ENCODE assay signal across 10 cellular contexts in genomic region chr19:45376045-45376724, GRCh38. TPM values are rescaled to one million over a fixed set of nuclear protein-coding genes. Genes with fewer than 3 reads are reported as not detected.
DNase-seq lines count a peak whose midpoint lies in the region; ATAC-seq, FAIRE-seq and TF ChIP-seq lines count a peak whose summit lies in the region.
"Had no signal": no experiment of that assay in that cellular context is flagged by ENCODE, and none has a peak within 500 bp of the region (broad histone marks: within the 10 kb centered on the region; RNA-seq: fewer than 3 reads in every experiment).

No MANE protein-coding gene starts in this region.

- CTCF ChIA-PET in MCF 10A (lab: Yijun Ruan, JAX) = no interaction called here
- CTCF ChIA-PET in CD4-positive, alpha-beta memory T cell (lab: Charles Lee; ENCODE audit: partially characterized antibody) = no interaction called here
- CTCF ChIA-PET in CD8-positive, alpha-beta T cell (lab: Charles Lee) = no interaction called here

- no TSS peak for BruUV-seq in MCF 10A (replicated peaks; lab: Mats Ljungman, UMichigan)

- no peaks in the 10 kb centered on the region for H3K27me3 Mint-ChIP-seq in MCF 10A (ENCODE audit: insufficient read depth, unreplicated experiment)
- H3K27me3 Mint-ChIP-seq in CD4-positive, alpha-beta memory T cell = no peaks in the 10 kb centered on the region
- peaks cover under 1% of the 10 kb centered on the region for H3K27me3 Mint-ChIP-seq in CD8-positive, alpha-beta T cell (ENCODE audit: low read depth)

- peak overlapping the region; percentile 45 for H3K27ac ChIP-seq in keratinocyte (ENCODE audit: control insufficient read depth, insufficient read depth, low read length)
- no peak overlapping the region for H3K27ac ChIP-seq in CD4-positive, alpha-beta memory T cell (ENCODE audit: low read depth, low read length)
- no peak overlapping the region for H3K27ac ChIP-seq in CD8-positive, alpha-beta T cell (ENCODE audit: low read depth, low read length)

- H3K79me2 ChIP-seq in keratinocyte (ENCODE audit: control insufficient read depth, insufficient read depth, low read length) = no peaks in the 10 kb centered on the region

- H3K4me3 Mint-ChIP-seq in MCF 10A (ENCODE audit: unreplicated experiment) = no peak overlapping the region
- H3K4me3 Mint-ChIP-seq in CD4-positive, alpha-beta memory T cell = no peak overlapping the region
- H3K4me3 Mint-ChIP-seq in CD8-positive, alpha-beta T cell = no peak overlapping the region

- no peak overlapping the region for H3K4me3 ChIP-seq in keratinocyte (ENCODE audit: control insufficient read depth in 2 of 3, extremely low read depth in 1 of 3, insufficient read depth in 2 of 3, low read depth in 1 of 3, low read length in 3 of 3)
- H3K4me3 ChIP-seq in CD4-positive, alpha-beta memory T cell (ENCODE audit: low read length in 2 of 2) = no peak overlapping the region
- H3K4me3 ChIP-seq in CD8-positive, alpha-beta T cell (ENCODE audit: low read depth, low read length) = no peak overlapping the region

- FAIRE-seq in keratinocyte (lab: Jason Lieb, UNC) = peak; percentile 75

- DNase-seq in DMS53 (lab: John Stamatoyannopoulos, UW) (peak; percentile 12), DMS53 treated with DMSO at 0.1 percent for 48 hours (lab: John Stamatoyannopoulos, UW; ENCODE audit: unreplicated experiment) (no peak), MCF 10A (ENCODE audit: unreplicated experiment) (peak; percentile 87), keratinocyte (ENCODE audit: low read depth, low spot score) (peak; percentile 69), ureter (ENCODE audit: low spot score) (peak; percentile 42)
- no peak for DNase-seq in CD4-positive, alpha-beta memory T cell
- DNase-seq in CD8-positive, alpha-beta T cell = no peak
- DNase-seq: 8988T, NCI-H345 had no signal

- peaks cover 6 to 9% of the 10 kb centered on the region in 2 experiments for H3K36me3 ChIP-seq in keratinocyte (ENCODE audit: control insufficient read depth in 2 of 2, extremely low read depth in 1 of 2, insufficient read depth in 2 of 2, low read length in 2 of 2)
- no peaks in the 10 kb centered on the region for H3K36me3 ChIP-seq in CD4-positive, alpha-beta memory T cell (ENCODE audit: insufficient read depth, low read length)
- H3K36me3 ChIP-seq in CD8-positive, alpha-beta T cell (ENCODE audit: insufficient read depth, low read length) = no peaks in the 10 kb centered on the region

- no peaks in the 10 kb centered on the region for H3K9me1 ChIP-seq in keratinocyte (ENCODE audit: control insufficient read depth, extremely low read depth, insufficient read depth, low read length)

- H3K9me3 ChIP-seq in keratinocyte (ENCODE audit: control insufficient read depth, low read depth, low read length) = no peaks in the 10 kb centered on the region
- no peaks in the 10 kb centered on the region for H3K9me3 ChIP-seq in CD4-positive, alpha-beta memory T cell (ENCODE audit: control insufficient read depth in 1 of 2, low read length in 2 of 2)
- no peaks in the 10 kb centered on the region for H3K9me3 ChIP-seq in CD8-positive, alpha-beta T cell (ENCODE audit: low read length)

- no peaks in the 10 kb centered on the region for H4K20me1 ChIP-seq in keratinocyte (ENCODE audit: control insufficient read depth, extremely low read depth, insufficient read depth, low read length)

- peaks cover 10% of the 10 kb centered on the region for H3K36me3 Mint-ChIP-seq in MCF 10A (ENCODE audit: insufficient read depth, unreplicated experiment)
- no peaks in the 10 kb centered on the region for H3K36me3 Mint-ChIP-seq in CD4-positive, alpha-beta memory T cell
- no peaks in the 10 kb centered on the region for H3K36me3 Mint-ChIP-seq in CD8-positive, alpha-beta T cell

- no peak overlapping the region for H2AFZ ChIP-seq in keratinocyte (ENCODE audit: control insufficient read depth, low read length)

- ATAC-seq in GM19351 (IDR thresholded peaks at IDR 0.05; ENCODE audit: unreplicated experiment) = no peak
- ATAC-seq in CD8-positive, alpha-beta T cell = no peak

- H3K9me3 Mint-ChIP-seq in MCF 10A (ENCODE audit: unreplicated experiment) = no peaks in the 10 kb centered on the region
- no peaks in the 10 kb centered on the region for H3K9me3 Mint-ChIP-seq in CD4-positive, alpha-beta memory T cell
- H3K9me3 Mint-ChIP-seq in CD8-positive, alpha-beta T cell = no peaks in the 10 kb centered on the region

- POLR2A ChIA-PET in MCF 10A (lab: Yijun Ruan, JAX) = interaction anchor here (0.7 to 2.1 kb wide), 3 partner anchors 15 to 30 kb away, joined by 3 to 8 read pairs (median 3); no protein-coding TSS in a partner anchor
- POLR2A ChIA-PET in CD4-positive, alpha-beta memory T cell (lab: Charles Lee; ENCODE audit: partially characterized antibody) = no interaction called here
- POLR2A ChIA-PET in CD8-positive, alpha-beta T cell (lab: Charles Lee) = no interaction called here

- intact Hi-C loops in MCF 10A (cut with micrococcal nuclease) = loop anchor here (2.0 kb wide), 1 partner anchor 29 kb away; the partner anchor contains the start of gene PPP1R13L
- intact Hi-C loops in CD4-positive, alpha-beta memory T cell (cut with micrococcal nuclease) = no loop called here
- intact Hi-C loops in CD8-positive, alpha-beta T cell (cut with DNase I, micrococcal nuclease) = loop anchor here in 1 of 2 experiments (10.0 kb wide), 1 partner anchor 619 kb away; the partner anchor contains the start of gene CCDC61

- dilution Hi-C loops in keratinocyte (cut with MboI; ENCODE audit: extremely low pct_ligation_motif_present, low sequenced_read_pairs) = no loop called here

- no peaks in the 10 kb centered on the region for H3K27me3 ChIP-seq in keratinocyte (ENCODE audit: control insufficient read depth, extremely low read depth, insufficient read depth, low read length)
- H3K27me3 ChIP-seq in CD4-positive, alpha-beta memory T cell (ENCODE audit: insufficient read depth, low read length) = no peaks in the 10 kb centered on the region
- no peaks in the 10 kb centered on the region for H3K27me3 ChIP-seq in CD8-positive, alpha-beta T cell (ENCODE audit: insufficient read depth, low read length)

- no peak overlapping the region for H3K9ac ChIP-seq in keratinocyte (ENCODE audit: control insufficient read depth, extremely low read depth, insufficient read depth, low read length)

- peaks cover 5% of the 10 kb centered on the region for H3K4me1 Mint-ChIP-seq in MCF 10A (ENCODE audit: insufficient read depth, unreplicated experiment)
- H3K4me1 Mint-ChIP-seq in CD4-positive, alpha-beta memory T cell = no peaks in the 10 kb centered on the region
- H3K4me1 Mint-ChIP-seq in CD8-positive, alpha-beta T cell (ENCODE audit: low read depth) = no peaks in the 10 kb centered on the region

- H3K4me1 ChIP-seq in keratinocyte (ENCODE audit: control insufficient read depth, extremely low read depth, insufficient read depth, low read length) = peaks cover 21% of the 10 kb centered on the region
- no peaks in the 10 kb centered on the region for H3K4me1 ChIP-seq in CD4-positive, alpha-beta memory T cell (ENCODE audit: insufficient read depth, low read length)
- H3K4me1 ChIP-seq in CD8-positive, alpha-beta T cell (ENCODE audit: insufficient read depth, low read length) = no peaks in the 10 kb centered on the region

- no peak overlapping the region for H3K27ac Mint-ChIP-seq in MCF 10A (ENCODE audit: low read depth, unreplicated experiment)
- H3K27ac Mint-ChIP-seq in CD4-positive, alpha-beta memory T cell = no peak overlapping the region
- no peak overlapping the region for H3K27ac Mint-ChIP-seq in CD8-positive, alpha-beta T cell

- TF ChIP-seq CTCF in MCF 10A (IDR thresholded peaks at IDR 0.05; ENCODE audit: unreplicated experiment) (no peak), keratinocyte (optimal IDR thresholded peaks at IDR 0.05 in 1 of 3, IDR thresholded peaks at IDR 0.05 in 1 of 3, conservative IDR thresholded peaks at IDR 0.05 in 1 of 3; ENCODE audit: extremely low read depth in 1 of 3, insufficient read depth in 2 of 3, low read length in 3 of 3) (no peak)
- no peak for TF ChIP-seq CTCF in CD8-positive, alpha-beta T cell (IDR thresholded peaks at IDR 0.05)

- no peak overlapping the region for H3K4me2 ChIP-seq in keratinocyte (ENCODE audit: control insufficient read depth, extremely low read depth, insufficient read depth, low read depth, low read length)

RNA-seq across cellular contexts. Expression of gene ERCC2, which starts 5.8 kb away (rescaled TPM):
- total RNA-seq in MCF 10A (2022) (19.2 and 27.8 TPM in 2 replicates), ureter (26.1 TPM)
- 24.7 to 34.4 TPM (median 27.6 TPM) in 3 replicates for polyA plus RNA-seq in keratinocyte
- 2.9 TPM for polyA plus RNA-seq in keratinocyte (2011; ENCODE audit: low read depth)
- polyA plus RNA-seq in keratinocyte (2011; cell fraction: cytosol; rRNA removed) = 24.4 and 26.6 TPM in 2 replicates
- polyA plus RNA-seq in keratinocyte (2011; cell fraction: nucleus; rRNA removed) = 51.5 and 59.4 TPM in 2 replicates
- 7.5 and 32.9 TPM in 2 replicates for polyA plus RNA-seq in keratinocyte (2012; ENCODE audit: low replicate concordance)
- polyA minus RNA-seq in keratinocyte = 34.5 to 96.1 TPM (median 45.2 TPM) in 3 replicates
- polyA minus RNA-seq in keratinocyte (2011; cell fraction: cytosol; rRNA and poly(A)+ RNA removed) = 29.7 TPM
- polyA minus RNA-seq in keratinocyte (2011; cell fraction: nucleus; rRNA and poly(A)+ RNA removed) = 21.5 and 25.8 TPM in 2 replicates
- total RNA-seq in CD4-positive, alpha-beta memory T cell = 10 to 100 TPM; 17.9 to 19.3 TPM
- polyA plus RNA-seq in CD4-positive, alpha-beta memory T cell = 1 to 10 TPM; 5.1 to 9.2 TPM
- 10 to 100 TPM in 1 of 2 experiments, 1 to 10 TPM in 1; 9.1 to 11.8 TPM for total RNA-seq in CD8-positive, alpha-beta T cell

RNA-seq across cellular contexts. Expression of gene PPP1R13L, which starts 28.7 kb away (rescaled TPM):
- total RNA-seq in MCF 10A (2022) = 142 and 161 TPM in 2 replicates
- polyA plus RNA-seq in keratinocyte = 31.2 to 94.8 TPM (median 38.3 TPM) in 3 replicates
- 90.7 TPM for polyA plus RNA-seq in keratinocyte (2011; ENCODE audit: low read depth)
- polyA plus RNA-seq in keratinocyte (2011; cell fraction: cytosol; rRNA removed) = 63.8 and 111 TPM in 2 replicates
- polyA plus RNA-seq in keratinocyte (2011; cell fraction: nucleus; rRNA removed) = 184 and 244 TPM in 2 replicates
- polyA plus RNA-seq in keratinocyte (2012; ENCODE audit: low replicate concordance) = 205 and 317 TPM in 2 replicates
- 45.6 to 117 TPM (median 49.2 TPM) in 3 replicates for polyA minus RNA-seq in keratinocyte
- polyA minus RNA-seq in keratinocyte (2011; cell fraction: cytosol; rRNA and poly(A)+ RNA removed) = 168 TPM
- 82.1 and 99.1 TPM in 2 replicates for polyA minus RNA-seq in keratinocyte (2011; cell fraction: nucleus; rRNA and poly(A)+ RNA removed)
- total RNA-seq in ureter = 108 TPM
- 10 to 100 TPM; 10.3 to 13.0 TPM for total RNA-seq in CD4-positive, alpha-beta memory T cell
- under 1 TPM; 0.66 to 0.76 TPM for polyA plus RNA-seq in CD4-positive, alpha-beta memory T cell
- total RNA-seq in CD8-positive, alpha-beta T cell = 1 to 10 TPM; 2.5 to 3.6 TPM

RNA-seq across cellular contexts. Expression of gene POLR1G, which starts 30.3 kb away (rescaled TPM):
- total RNA-seq in MCF 10A (2022) (9.6 and 17.6 TPM in 2 replicates), ureter (6.9 TPM)
- polyA plus RNA-seq in keratinocyte = 8.0 to 16.8 TPM (median 9.8 TPM) in 3 replicates
- 7.1 TPM for polyA plus RNA-seq in keratinocyte (2011; ENCODE audit: low read depth)
- 5.9 and 10.6 TPM in 2 replicates for polyA plus RNA-seq in keratinocyte (2011; cell fraction: cytosol; rRNA removed)
- 9.5 and 11.2 TPM in 2 replicates for polyA plus RNA-seq in keratinocyte (2011; cell fraction: nucleus; rRNA removed)
- polyA plus RNA-seq in keratinocyte (2012; ENCODE audit: low replicate concordance) = 5.5 and 14.5 TPM in 2 replicates
- 2.8 to 8.4 TPM (median 2.9 TPM) in 3 replicates for polyA minus RNA-seq in keratinocyte
- 8.4 TPM for polyA minus RNA-seq in keratinocyte (2011; cell fraction: cytosol; rRNA and poly(A)+ RNA removed)
- polyA minus RNA-seq in keratinocyte (2011; cell fraction: nucleus; rRNA and poly(A)+ RNA removed) = 5.2 and 5.7 TPM in 2 replicates
- 1 to 10 TPM; 2.0 to 2.9 TPM for total RNA-seq in CD4-positive, alpha-beta memory T cell
- polyA plus RNA-seq in CD4-positive, alpha-beta memory T cell = 1 to 10 TPM; 1.2 to 8.4 TPM
- total RNA-seq in CD8-positive, alpha-beta T cell = under 1 TPM; 0.27 to 0.44 TPM

RNA-seq across cellular contexts. Expression of gene KLC3, which starts 35.6 kb away (rescaled TPM):
- total RNA-seq in MCF 10A (2022) = 3.9 TPM in 2 replicates
- polyA plus RNA-seq in keratinocyte = 14.7 to 27.9 TPM (median 15.3 TPM) in 3 replicates
- polyA plus RNA-seq in keratinocyte (2011; ENCODE audit: low read depth) = 59.9 TPM
- polyA plus RNA-seq in keratinocyte (2011; cell fraction: cytosol; rRNA removed) = 7.2 and 22.3 TPM in 2 replicates
- 12.1 and 18.4 TPM in 2 replicates for polyA plus RNA-seq in keratinocyte (2011; cell fraction: nucleus; rRNA removed)
- polyA plus RNA-seq in keratinocyte (2012; ENCODE audit: low replicate concordance) = 35.8 and 57.4 TPM in 2 replicates
- polyA minus RNA-seq in keratinocyte = 6.2 to 11.3 TPM (median 10.3 TPM) in 3 replicates
- polyA minus RNA-seq in keratinocyte (2011; cell fraction: cytosol; rRNA and poly(A)+ RNA removed) = 31.7 TPM
- polyA minus RNA-seq in keratinocyte (2011; cell fraction: nucleus; rRNA and poly(A)+ RNA removed) = 7.8 and 10.4 TPM in 2 replicates
- total RNA-seq in ureter = 1.3 TPM
- total RNA-seq in CD4-positive, alpha-beta memory T cell = not detected
- polyA plus RNA-seq in CD4-positive, alpha-beta memory T cell = not detected
- total RNA-seq in CD8-positive, alpha-beta T cell = not detected

RNA-seq across cellular contexts. Expression of gene ERCC1, which starts 47.5 kb away (rescaled TPM):
- total RNA-seq in MCF 10A (2022) = 186 and 227 TPM in 2 replicates
- 175 to 250 TPM (median 208 TPM) in 3 replicates for polyA plus RNA-seq in keratinocyte
- polyA plus RNA-seq in keratinocyte (2011; ENCODE audit: low read depth) = 82.8 TPM
- 164 and 279 TPM in 2 replicates for polyA plus RNA-seq in keratinocyte (2011; cell fraction: cytosol; rRNA removed)
- 216 and 294 TPM in 2 replicates for polyA plus RNA-seq in keratinocyte (2011; cell fraction: nucleus; rRNA removed)
- polyA plus RNA-seq in keratinocyte (2012; ENCODE audit: low replicate concordance) = 116 and 285 TPM in 2 replicates
- polyA minus RNA-seq in keratinocyte = 165 to 373 TPM (median 217 TPM) in 3 replicates
- polyA minus RNA-seq in keratinocyte (2011; cell fraction: cytosol; rRNA and poly(A)+ RNA removed) = 284 TPM
- 59.1 and 65.1 TPM in 2 replicates for polyA minus RNA-seq in keratinocyte (2011; cell fraction: nucleus; rRNA and poly(A)+ RNA removed)
- 78.3 TPM for total RNA-seq in ureter
- total RNA-seq in CD4-positive, alpha-beta memory T cell = 10 to 100 TPM; 46.6 to 46.9 TPM
- polyA plus RNA-seq in CD4-positive, alpha-beta memory T cell = 10 to 100 TPM; 36.2 to 38.3 TPM
- total RNA-seq in CD8-positive, alpha-beta T cell = 10 to 100 TPM; 28.7 to 31.5 TPM

Comparison
In these comparisons a context has a peak if more than half of its experiments do, and no peak if none do; other contexts are left out.
1. DNase-seq: peak in DMS53 (single experiment), MCF 10A (single experiment), keratinocyte (single experiment) and ureter (single experiment); none in DMS53 treated with DMSO at 0.1 percent for 48 hours (single experiment), CD4-positive, alpha-beta memory T cell (0 of 5) and CD8-positive, alpha-beta T cell (0 of 7).